1 cellular context compared by ENCODE assay signal in the genomic region with DNA sequence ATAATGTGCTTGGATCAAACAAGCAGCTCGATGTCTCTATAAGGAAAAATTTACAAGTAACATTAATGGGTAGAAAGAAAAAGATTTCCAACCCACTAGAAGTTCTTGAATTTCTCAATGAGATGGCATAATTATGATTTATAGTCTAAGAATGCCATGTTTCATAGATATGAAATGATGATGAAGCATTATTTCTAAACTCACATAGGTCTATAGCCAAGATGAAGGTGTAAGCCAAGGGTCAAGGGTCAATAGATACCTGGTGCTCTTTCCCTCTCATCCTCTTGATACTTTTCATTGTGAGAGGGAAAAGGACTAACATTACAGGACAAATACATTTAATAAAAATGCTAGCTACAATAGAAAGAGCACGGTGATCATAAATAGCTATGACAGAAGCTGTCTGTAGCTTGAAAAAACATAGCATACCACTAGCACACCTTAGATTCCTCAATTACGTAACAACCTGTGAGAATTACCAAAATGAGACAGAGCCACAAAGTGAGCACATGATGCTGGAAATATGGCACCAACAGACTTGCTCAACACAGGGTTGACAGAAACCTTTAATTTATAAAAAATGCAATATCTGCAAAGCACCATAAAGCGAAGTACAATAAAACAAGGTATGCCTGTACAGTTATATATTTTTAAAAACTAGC.
A peak's percentile ranks its signal among the peaks of the same experiment; 100 is the strongest.
TF ChIP-seq lines count a peak whose summit lies in the region.

No MANE protein-coding gene starts in this region.

TF ChIP-seq in HepG2, 621 proteins besides CTCF, POLR2A, EP300 and RAD21:
- TF ChIP-seq CEBPB (IDR thresholded peaks at IDR 0.05; ENCODE audit: borderline replicate concordance, low read depth, low read length) (peak; percentile 29; the same call in 1 of the 2 replicates), TAF15 (IDR thresholded peaks at IDR 0.05; ENCODE audit: low read depth, low read length, poor library complexity, severe bottlenecking) (no peak), ZNF432 (CRISPR knock-in tag; IDR thresholded peaks at IDR 0.05; ENCODE audit: borderline replicate concordance) (no peak), MAFF (IDR thresholded peaks at IDR 0.05; ENCODE audit: low read depth, low read length) (peak; percentile 73), MAFK (conservative IDR thresholded peaks at IDR 0.05 in 1 of 2, IDR thresholded peaks at IDR 0.05 in 1 of 2; ENCODE audit: low read length in 2 of 2) (peak; percentile 78 to 81), ZNF354B (CRISPR knock-in tag; IDR thresholded peaks at IDR 0.05) (no peak), ZFP36L2 (CRISPR knock-in tag; IDR thresholded peaks at IDR 0.05) (no peak)
- TF ChIP-seq, protein P1, sequence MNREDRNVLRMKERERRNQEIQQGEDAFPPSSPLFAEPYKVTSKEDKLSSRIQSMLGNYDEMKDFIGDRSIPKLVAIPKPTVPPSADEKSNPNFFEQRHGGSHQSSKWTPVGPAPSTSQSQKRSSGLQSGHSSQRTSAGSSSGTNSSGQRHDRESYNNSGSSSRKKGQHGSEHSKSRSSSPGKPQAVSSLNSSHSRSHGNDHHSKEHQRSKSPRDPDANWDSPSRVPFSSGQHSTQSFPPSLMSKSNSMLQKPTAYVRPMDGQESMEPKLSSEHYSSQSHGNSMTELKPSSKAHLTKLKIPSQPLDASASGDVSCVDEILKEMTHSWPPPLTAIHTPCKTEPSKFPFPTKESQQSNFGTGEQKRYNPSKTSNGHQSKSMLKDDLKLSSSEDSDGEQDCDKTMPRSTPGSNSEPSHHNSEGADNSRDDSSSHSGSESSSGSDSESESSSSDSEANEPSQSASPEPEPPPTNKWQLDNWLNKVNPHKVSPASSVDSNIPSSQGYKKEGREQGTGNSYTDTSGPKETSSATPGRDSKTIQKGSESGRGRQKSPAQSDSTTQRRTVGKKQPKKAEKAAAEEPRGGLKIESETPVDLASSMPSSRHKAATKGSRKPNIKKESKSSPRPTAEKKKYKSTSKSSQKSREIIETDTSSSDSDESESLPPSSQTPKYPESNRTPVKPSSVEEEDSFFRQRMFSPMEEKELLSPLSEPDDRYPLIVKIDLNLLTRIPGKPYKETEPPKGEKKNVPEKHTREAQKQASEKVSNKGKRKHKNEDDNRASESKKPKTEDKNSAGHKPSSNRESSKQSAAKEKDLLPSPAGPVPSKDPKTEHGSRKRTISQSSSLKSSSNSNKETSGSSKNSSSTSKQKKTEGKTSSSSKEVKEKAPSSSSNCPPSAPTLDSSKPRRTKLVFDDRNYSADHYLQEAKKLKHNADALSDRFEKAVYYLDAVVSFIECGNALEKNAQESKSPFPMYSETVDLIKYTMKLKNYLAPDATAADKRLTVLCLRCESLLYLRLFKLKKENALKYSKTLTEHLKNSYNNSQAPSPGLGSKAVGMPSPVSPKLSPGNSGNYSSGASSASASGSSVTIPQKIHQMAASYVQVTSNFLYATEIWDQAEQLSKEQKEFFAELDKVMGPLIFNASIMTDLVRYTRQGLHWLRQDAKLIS (CRISPR knock-in tag; IDR thresholded peaks at IDR 0.05), result no peak
